ENCODE assay signal across 8 cellular contexts in the genomic region with DNA sequence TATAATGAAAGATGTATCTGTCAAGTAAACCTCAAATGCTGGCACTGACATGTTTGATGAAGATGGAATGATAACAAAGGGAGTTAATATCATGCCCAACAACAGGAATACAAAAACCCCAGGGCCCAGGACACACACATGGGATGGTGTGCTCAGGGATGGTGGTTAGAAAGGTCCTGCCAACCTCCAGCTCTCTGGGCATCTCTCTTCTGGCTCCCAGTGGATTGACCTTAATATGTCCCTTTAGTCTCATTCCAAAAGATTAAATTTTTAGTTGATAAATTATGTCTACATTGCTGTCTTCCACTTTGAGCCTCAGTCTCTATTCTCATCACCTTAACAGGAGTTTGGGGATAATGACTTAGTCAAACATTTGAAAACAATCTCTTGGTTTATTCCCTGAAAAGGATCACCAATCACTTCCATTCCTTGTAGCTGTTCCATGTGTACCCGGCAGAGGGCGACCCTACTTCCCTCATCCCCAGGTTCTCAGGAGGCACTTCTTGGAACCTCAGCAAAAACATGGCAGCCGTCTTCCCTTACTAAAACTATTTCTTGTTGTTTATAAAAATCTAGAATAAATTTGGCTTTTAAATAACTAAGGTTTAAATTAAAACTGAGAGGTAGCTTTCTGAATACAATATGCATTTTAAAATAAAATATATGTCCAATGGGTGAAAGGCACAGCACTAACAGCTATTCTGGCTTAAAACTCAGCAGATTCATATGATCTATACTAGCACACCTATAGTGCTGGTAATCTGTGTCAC. TPM values are rescaled to one million over a fixed set of nuclear protein-coding genes. Genes with fewer than 3 reads are reported as not detected.
DNase-seq lines count a peak whose midpoint lies in the region; ATAC-seq and TF ChIP-seq lines count a peak whose summit lies in the region.

No MANE protein-coding gene starts in this region.

- H4K20me1 ChIP-seq in KMS-11 (ENCODE audit: insufficient read depth), result no peaks in the 10 kb centered on the region

- H3K79me2 ChIP-seq in KMS-11 (ENCODE audit: insufficient read depth, low read depth), result no peaks in the 10 kb centered on the region

- intact Hi-C loops in heart left ventricle (cut with DNase I), result no loop called here

- no peaks in the 10 kb centered on the region for H3K36me3 ChIP-seq in KMS-11 (ENCODE audit: insufficient read depth)
- no peaks in the 10 kb centered on the region for H3K36me3 ChIP-seq in RWPE2 (ENCODE audit: low read depth)
- H3K36me3 ChIP-seq in heart left ventricle, result no peaks in the 10 kb centered on the region

- CTCF ChIA-PET in activated naive CD4-positive, alpha-beta T cell treated with anti-CD3 and anti-CD28 coated beads, Interleukin-2, amount 10 ng/mL, durations not matched to agents 7 days and 5 days (lab: Charles Lee), result interaction anchor here (0.7 to 4.7 kb wide), 13 partner anchors 9 to 127 kb away, joined by 3 to 39 read pairs (median 8); a partner anchor contains a TSS

- no peak overlapping the region for H3K9ac ChIP-seq in KMS-11

- H3K4me1 ChIP-seq in KMS-11 (ENCODE audit: low read depth, poor library complexity, severe bottlenecking) (peaks cover 22% of the 10 kb centered on the region), RWPE2 (ENCODE audit: insufficient read depth, poor library complexity, severe bottlenecking) (peaks cover 6% of the 10 kb centered on the region), heart left ventricle (no peaks in the 10 kb centered on the region)

- peaks cover under 1% of the 10 kb centered on the region for H3K9me3 Mint-ChIP-seq in activated naive CD4-positive, alpha-beta T cell treated with anti-CD3 and anti-CD28 coated beads, Interleukin-2, amount 10 ng/mL, durations not matched to agents 7 days and 5 days

- DNase-seq in GM04503 (ENCODE audit: low read depth), result peak; percentile 11
- DNase-seq in RWPE2 (ENCODE audit: low spot score), result no peak
- DNase-seq in activated naive CD4-positive, alpha-beta T cell treated with anti-CD3 and anti-CD28 coated beads, Interleukin-2, amount 10 ng/mL, durations not matched to agents 7 days and 5 days, result peak; percentile 62
- DNase-seq in heart left ventricle, result peak in 3 of 5 donors; percentile 22 to 38 (median 29)
- DNase-seq in retinal pigment epithelial cell (ENCODE audit: low read depth), result peak; percentile 9

- no peak overlapping the region for H3K4me3 Mint-ChIP-seq in activated naive CD4-positive, alpha-beta T cell treated with anti-CD3 and anti-CD28 coated beads, Interleukin-2, amount 10 ng/mL, durations not matched to agents 7 days and 5 days

- no peak for TF ChIP-seq POLR2A in heart left ventricle (IDR thresholded peaks at IDR 0.05)

- H3K27ac ChIP-seq in KMS-11 (no peak overlapping the region), RWPE2 (ENCODE audit: poor library complexity, severe bottlenecking) (no peak overlapping the region), heart left ventricle (no peak overlapping the region)

- H3K9me3 ChIP-seq in RWPE2 (ENCODE audit: severe bottlenecking), result no peaks in the 10 kb centered on the region
- H3K9me3 ChIP-seq in heart left ventricle, result no peaks in the 10 kb centered on the region

- ATAC-seq in RWPE2 (ENCODE audit: low read depth), result peak; percentile 58; the same call in 1 of the 3 replicates
- ATAC-seq in heart left ventricle, result peak in 2 of 4 donors; percentile 52 to 63
- no peak for ATAC-seq in GM19324 (IDR thresholded peaks at IDR 0.05; ENCODE audit: low FRiP score, unreplicated experiment)
- no peak for ATAC-seq in HG03095 (IDR thresholded peaks at IDR 0.05; ENCODE audit: unreplicated experiment)

- 4 to 14% (median 10%) methylated on average over 3 of the region's 3 CpGs for WGBS in heart left ventricle, 4 donors

- peaks cover 2% of the 10 kb centered on the region for H3K4me1 Mint-ChIP-seq in activated naive CD4-positive, alpha-beta T cell treated with anti-CD3 and anti-CD28 coated beads, Interleukin-2, amount 10 ng/mL, durations not matched to agents 7 days and 5 days

- H3K4me2 ChIP-seq in KMS-11, result peak overlapping the region; percentile 38

- peak; percentile 83 for TF ChIP-seq CTCF in KMS-11 (conservative IDR thresholded peaks at IDR 0.05; ENCODE audit: low read depth, low read length)
- TF ChIP-seq CTCF in RWPE2 (IDR thresholded peaks at IDR 0.05; ENCODE audit: poor library complexity, severe bottlenecking), result peak; percentile 81
- peak; percentile 48 to 80 (median 64) for TF ChIP-seq CTCF in heart left ventricle (IDR thresholded peaks at IDR 0.05)
- TF ChIP-seq CTCF in retinal pigment epithelial cell (conservative IDR thresholded peaks at IDR 0.05; ENCODE audit: low read depth, low read length), result peak; percentile 86

- no peak overlapping the region for H3K27ac Mint-ChIP-seq in activated naive CD4-positive, alpha-beta T cell treated with anti-CD3 and anti-CD28 coated beads, Interleukin-2, amount 10 ng/mL, durations not matched to agents 7 days and 5 days

- H3K27me3 ChIP-seq in KMS-11 (ENCODE audit: insufficient read depth, low read depth), result no peaks in the 10 kb centered on the region
- no peaks in the 10 kb centered on the region for H3K27me3 ChIP-seq in RWPE2 (ENCODE audit: insufficient read depth, poor library complexity, severe bottlenecking)
- no peaks in the 10 kb centered on the region for H3K27me3 ChIP-seq in heart left ventricle

- H3K4me3 ChIP-seq in KMS-11 (IDR thresholded peaks at IDR 0.05; ENCODE audit: insufficient read depth, low read depth, low read length), result no peak overlapping the region
- H3K4me3 ChIP-seq in RWPE2 (ENCODE audit: severe bottlenecking), result no peak overlapping the region
- H3K4me3 ChIP-seq in heart left ventricle, result no peak overlapping the region
- no peak overlapping the region for H3K4me3 ChIP-seq in retinal pigment epithelial cell (ENCODE audit: low read length)

- peaks cover 23% of the 10 kb centered on the region for H3K27me3 Mint-ChIP-seq in activated naive CD4-positive, alpha-beta T cell treated with anti-CD3 and anti-CD28 coated beads, Interleukin-2, amount 10 ng/mL, durations not matched to agents 7 days and 5 days

- H3K36me3 Mint-ChIP-seq in activated naive CD4-positive, alpha-beta T cell treated with anti-CD3 and anti-CD28 coated beads, Interleukin-2, amount 10 ng/mL, durations not matched to agents 7 days and 5 days, result no peaks in the 10 kb centered on the region

- peak overlapping the region; percentile 18; the same call in 1 of the 2 replicates for H2AFZ ChIP-seq in KMS-11 (ENCODE audit: low read depth)

RNA-seq across cellular contexts. Expression of a gene that starts 29.6 kb away (rescaled TPM):
- total RNA-seq in heart left ventricle, result 10 to 100 TPM; 23.8 to 36.8 (median 29.3) TPM
- 10 to 100 TPM; 27.3 to 35.6 TPM for polyA plus RNA-seq in heart left ventricle

RNA-seq across cellular contexts. Expression of a gene that starts 30.1 kb away (rescaled TPM):
- total RNA-seq in heart left ventricle, result 10 to 100 TPM; 12.3 to 35.6 (median 22.7) TPM
- polyA plus RNA-seq in heart left ventricle, result 10 to 100 TPM; 24.6 to 31.5 TPM

RNA-seq across cellular contexts. Expression of a gene that starts 31.9 kb away (rescaled TPM):
- total RNA-seq in heart left ventricle, result 100 to 1,000 TPM in 1 of 9 donors, 10 to 100 TPM in 8; 38.3 to 143 (median 46.4) TPM
- polyA plus RNA-seq in heart left ventricle, result 10 to 100 TPM; 59.6 to 66.6 TPM
